ENCODE assay signal across 1 cellular context in genomic region chr1:155277070-155277895, GRCh38.
TF ChIP-seq lines count a peak whose summit lies in the region.

Gene HCN3 (plus strand): TSS chr1:155277463. CDS start chr1:155277591, 128 bp downstream.

TF ChIP-seq in HCT116, 20 proteins besides CTCF, POLR2A, EP300 and RAD21 (continued from another document):
- TF ChIP-seq REST (IDR thresholded peaks at IDR 0.05; ENCODE audit: low read depth), result no peak
- TF ChIP-seq YY1 (IDR thresholded peaks at IDR 0.05; ENCODE audit: extremely low read depth, insufficient replicate concordance, low read depth, low read length), result no peak
